In genomic region chr22:35043251-35043931, GRCh38 we compare ENCODE assay signal across 13 cellular contexts. TPM values are rescaled to one million over a fixed set of nuclear protein-coding genes. Genes with fewer than 3 reads are reported as not detected.
A peak's percentile ranks its signal among the peaks of the same experiment; 100 is the strongest.
DNase-seq lines count a peak whose midpoint lies in the region; ATAC-seq, FAIRE-seq and TF ChIP-seq lines count a peak whose summit lies in the region.
"Had no signal": no experiment of that assay in that cellular context is flagged by ENCODE, and none has a peak within 500 bp of the region (broad histone marks: within the 10 kb centered on the region; RNA-seq: fewer than 3 reads in every experiment).

No MANE protein-coding gene starts in this region.

- no peaks in the 10 kb centered on the region for H3K27me3 ChIP-seq in neuronal stem cell (ENCODE audit: control insufficient read depth in 3 of 3, insufficient read depth in 3 of 3, low read depth in 1 of 3, low read length in 3 of 3)

- H3K4me1 ChIP-seq in OCI-LY7 (ENCODE audit: insufficient read depth, low read length, poor library complexity, severe bottlenecking) (peaks cover 15% of the 10 kb centered on the region), neuronal stem cell (ENCODE audit: control insufficient read depth in 2 of 2, insufficient read depth in 1 of 2, low read depth in 1 of 2, low read length in 2 of 2) (no peaks in the 10 kb centered on the region)

- POLR2A ChIA-PET in OCI-LY7 (lab: Charles Lee), result interaction anchor here (0.6 kb wide), 1 partner anchor 34 kb away, joined by 6 read pairs; no protein-coding TSS in a partner anchor

- no peaks in the 10 kb centered on the region for H3K79me1 ChIP-seq in neuronal stem cell (ENCODE audit: low read depth, low read length)

- DNase-seq in EL, result peak; percentile 11
- DNase-seq in GM19239 (ENCODE audit: insufficient read length, low spot score), result peak; percentile 28
- peak; percentile 20 for DNase-seq in OCI-LY7 (ENCODE audit: low spot score)
- DNase-seq in fibroblast of villous mesenchyme (ENCODE audit: low read depth), result no peak
- no peak for DNase-seq in activated CD8-positive, alpha-beta memory T cell treated with anti-CD3 and anti-CD28 coated beads, Interleukin-2, amount 50 U/mL, for 4 hours
- DNase-seq in neuronal stem cell (ENCODE audit: low spot score), result no peak
- DNase-seq: activated CD4-positive, alpha-beta memory T cell treated with anti-CD3 and anti-CD28 coated beads for 36 hours; NCI-H2029; stimulated activated CD4-positive, alpha-beta T cell treated with anti-CD3 and anti-CD28 coated beads, Interleukin-12 subunit alpha, Interleukin-12 subunit beta, amount 100 ng/mL, for 4 hours had no signal

- H3K27ac ChIP-seq in OCI-LY7 (ENCODE audit: low read depth, low read length, poor library complexity, severe bottlenecking) (no peak overlapping the region), neuronal stem cell (replicated peaks; ENCODE audit: low read length) (no peak overlapping the region)
- H3K27ac ChIP-seq: epithelial cell of prostate had no signal

- H2BK5ac ChIP-seq in neuronal stem cell (ENCODE audit: low read length), result no peak overlapping the region

- H3K18ac ChIP-seq in neuronal stem cell (ENCODE audit: low read length), result no peak overlapping the region

- no peak overlapping the region for H4K8ac ChIP-seq in neuronal stem cell (ENCODE audit: low read depth, low read length)

- H3K23ac ChIP-seq in neuronal stem cell (ENCODE audit: low read depth, low read length, poor library complexity), result no peak overlapping the region

- H4K20me1 ChIP-seq in OCI-LY7 (ENCODE audit: insufficient read depth, low read length), result no peaks in the 10 kb centered on the region

- CTCF ChIA-PET in OCI-LY7 (lab: Charles Lee; ENCODE audit: unreplicated experiment), result no interaction called here

- WGBS in neuronal stem cell (ENCODE audit: extremely low coverage in 2 of 2, insufficient read length in 2 of 2, insufficient replicate concordance in 1 of 2), 2 donors, result no CpG with 5 or more reads among the region's 6 CpGs

- no peak overlapping the region for H3K4me2 ChIP-seq in OCI-LY7 (ENCODE audit: low read length)
- H3K4me2 ChIP-seq in neuronal stem cell (ENCODE audit: insufficient read depth, low read length, poor library complexity, severe bottlenecking), result no peak overlapping the region

- intact Hi-C loops in OCI-LY7 (cut with micrococcal nuclease; ENCODE audit: unreplicated experiment), result no loop called here

- peak; percentile 44 for TF ChIP-seq CTCF in OCI-LY7 (conservative IDR thresholded peaks at IDR 0.05; ENCODE audit: low read length)
- TF ChIP-seq CTCF in fibroblast of villous mesenchyme (IDR thresholded peaks at IDR 0.05; ENCODE audit: insufficient read depth, low read depth, low read length), result peak; percentile 8

- no peaks in the 10 kb centered on the region for H3K36me3 ChIP-seq in OCI-LY7 (ENCODE audit: insufficient read depth, low read length)
- H3K36me3 ChIP-seq in neuronal stem cell (replicated peaks in 1 of 2; ENCODE audit: control insufficient read depth in 2 of 2, insufficient read depth in 2 of 2, low read length in 2 of 2), result no peaks in the 10 kb centered on the region

- no peak overlapping the region for H2BK15ac ChIP-seq in neuronal stem cell (ENCODE audit: low read length)

- no peak overlapping the region for H3K9ac ChIP-seq in neuronal stem cell (ENCODE audit: low read depth, low read length, poor library complexity)

- no peak overlapping the region for H3K14ac ChIP-seq in neuronal stem cell (ENCODE audit: low read length)

- no peak overlapping the region for H2BK12ac ChIP-seq in neuronal stem cell (ENCODE audit: low read length)

- ATAC-seq in GM21515 (IDR thresholded peaks at IDR 0.05; ENCODE audit: unreplicated experiment) (no peak), GM21529 (IDR thresholded peaks at IDR 0.05; ENCODE audit: unreplicated experiment) (no peak)

- H3K4me3 ChIP-seq in OCI-LY7 (ENCODE audit: low read depth, low read length, poor library complexity, severe bottlenecking) (no peak overlapping the region), fibroblast of villous mesenchyme (ENCODE audit: low read depth, low read length) (no peak overlapping the region), neuronal stem cell (ENCODE audit: low read length in 2 of 2) (no peak overlapping the region)

- H4K91ac ChIP-seq in neuronal stem cell (ENCODE audit: low read depth, low read length, poor library complexity), result no peak overlapping the region

- H3K9me3 ChIP-seq in OCI-LY7 (ENCODE audit: low read length) (no peaks in the 10 kb centered on the region), neuronal stem cell (replicated peaks in 1 of 2; ENCODE audit: control insufficient read depth in 2 of 2, insufficient read depth in 1 of 2, low read depth in 1 of 2, low read length in 2 of 2) (no peaks in the 10 kb centered on the region)

- no peak overlapping the region for H2AFZ ChIP-seq in OCI-LY7 (ENCODE audit: low read length)
- H2AFZ ChIP-seq in neuronal stem cell (ENCODE audit: low read length), result no peak overlapping the region

- H3K4ac ChIP-seq in neuronal stem cell (ENCODE audit: low read length), result no peak overlapping the region

- FAIRE-seq in GM19239 (lab: Jason Lieb, UNC), result peak; percentile 58

- H2AK5ac ChIP-seq in neuronal stem cell (ENCODE audit: low read depth, low read length), result no peak overlapping the region

- no peak overlapping the region for H2BK120ac ChIP-seq in neuronal stem cell (ENCODE audit: low read depth, low read length)

- no TSS peak for BruUV-seq in OCI-LY7 (replicated peaks; lab: Mats Ljungman, UMichigan)

- no peaks in the 10 kb centered on the region for H3K9me2 ChIP-seq in OCI-LY7 (ENCODE audit: insufficient read depth, low read length)

- no peaks in the 10 kb centered on the region for H3K79me2 ChIP-seq in OCI-LY7 (ENCODE audit: insufficient read depth, low read depth, low read length)

RNA-seq across cellular contexts. Expression of gene ISX, which starts 22.6 kb away (rescaled TPM):
- not detected in 2 replicates for total RNA-seq in OCI-LY7 (2014; rRNA removed; shearing (Covaris generic))
- total RNA-seq in OCI-LY7 (2022), result not detected in 2 replicates
- total RNA-seq in fibroblast of villous mesenchyme, result not detected in 2 replicates
- polyA plus RNA-seq in neuronal stem cell (2013, experiment 1 of 2), result not detected
- not detected for polyA plus RNA-seq in neuronal stem cell (2013, experiment 2 of 2)
- total RNA-seq: activated CD4-positive, alpha-beta memory T cell treated with anti-CD3 and anti-CD28 coated beads for 36 hours; myocyte had no signal

Comparison
In these comparisons a context has a peak if more than half of its experiments do, and no peak if none do; other contexts are left out.
1. DNase-seq: peak in EL (single experiment), GM19239 (single experiment) and OCI-LY7 (single experiment); none in fibroblast of villous mesenchyme (single experiment), activated CD8-positive, alpha-beta memory T cell treated with anti-CD3 and anti-CD28 coated beads, Interleukin-2, amount 50 U/mL, for 4 hours (single experiment) and neuronal stem cell (single experiment).